ENCODE assay signal across 9 cellular contexts in the genomic region with DNA sequence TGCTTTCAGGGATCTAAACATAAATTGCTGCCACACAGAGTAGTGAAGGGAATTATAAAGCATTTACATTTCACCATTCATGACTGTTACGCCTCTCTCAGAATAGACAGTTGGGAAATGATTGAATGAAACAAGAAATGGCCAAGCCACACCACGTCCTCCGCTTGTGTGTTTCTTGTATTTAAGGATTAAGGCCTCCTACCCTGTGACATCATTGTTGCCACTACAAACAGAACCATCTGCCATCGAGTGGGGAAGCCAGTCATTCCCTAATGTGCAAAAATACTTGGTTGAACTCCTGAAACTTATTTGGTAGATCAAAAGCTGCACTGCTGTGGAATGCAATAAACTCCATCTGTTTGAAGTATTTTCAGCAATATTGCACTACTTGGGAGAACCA.
A peak's percentile ranks its signal among the peaks of the same experiment; 100 is the strongest.
DNase-seq lines count a peak whose midpoint lies in the region; ATAC-seq and TF ChIP-seq lines count a peak whose summit lies in the region.
"Had no signal": no experiment of that assay in that cellular context is flagged by ENCODE, and none has a peak within 500 bp of the region (broad histone marks: within the 10 kb centered on the region; RNA-seq: fewer than 3 reads in every experiment).

No MANE protein-coding gene starts in this region.

- H3K36me3 ChIP-seq in breast epithelium, result no peaks in the 10 kb centered on the region
- H3K36me3 ChIP-seq in adrenal gland (replicated peaks in 1 of 2), result no peaks in the 10 kb centered on the region
- H3K36me3 ChIP-seq in aorta (ENCODE audit: control insufficient read depth in 1 of 2, insufficient read depth in 2 of 2, low read length in 1 of 2), result no peaks in the 10 kb centered on the region
- no peaks in the 10 kb centered on the region for H3K36me3 ChIP-seq in H7 (replicated peaks; ENCODE audit: control insufficient read depth, insufficient read depth, low read length)

- H3K4me1 ChIP-seq in breast epithelium (peaks cover 0 to 2% of the 10 kb centered on the region in 2 donors), adrenal gland (replicated peaks in 1 of 2) (peaks cover 14 to 29% of the 10 kb centered on the region in 2 donors), right cardiac atrium (ENCODE audit: control insufficient read depth, insufficient read depth, low read length) (peaks cover 2% of the 10 kb centered on the region), aorta (ENCODE audit: control insufficient read depth in 1 of 2, insufficient read depth in 2 of 2, low read length in 2 of 2) (peaks cover 3 to 6% of the 10 kb centered on the region in 2 donors)

- no peak overlapping the region for H3K27ac Mint-ChIP-seq in MCF 10A (ENCODE audit: low read depth, unreplicated experiment)

- no peak for TF ChIP-seq POLR2A in breast epithelium (IDR thresholded peaks at IDR 0.05)
- no peak for TF ChIP-seq POLR2A in adrenal gland (IDR thresholded peaks at IDR 0.05)

- POLR2A ChIA-PET in MCF 10A (lab: Yijun Ruan, JAX), result interaction anchor here (0.6 to 6.4 kb wide), 7 partner anchors 18 to 56 kb away, joined by 3 to 41 read pairs (median 20); no protein-coding TSS in a partner anchor

- no peaks in the 10 kb centered on the region for H3K27me3 Mint-ChIP-seq in MCF 10A (ENCODE audit: insufficient read depth, unreplicated experiment)

- no peak overlapping the region for H3K4me3 ChIP-seq in breast epithelium
- no peak overlapping the region for H3K4me3 ChIP-seq in adrenal gland
- no peak overlapping the region for H3K4me3 ChIP-seq in right cardiac atrium (ENCODE audit: low read length)
- no peak overlapping the region for H3K4me3 ChIP-seq in aorta (ENCODE audit: low read length in 2 of 2)
- H3K4me3 ChIP-seq in H7 (ENCODE audit: insufficient read depth, low read depth, low read length), result no peak overlapping the region

- H3K4me3 Mint-ChIP-seq in MCF 10A (ENCODE audit: unreplicated experiment), result no peak overlapping the region

- peaks cover 13% of the 10 kb centered on the region for H3K4me1 Mint-ChIP-seq in MCF 10A (ENCODE audit: insufficient read depth, unreplicated experiment)

- H3K36me3 Mint-ChIP-seq in MCF 10A (ENCODE audit: insufficient read depth, unreplicated experiment), result no peaks in the 10 kb centered on the region

- H3K27ac ChIP-seq in breast epithelium (peak overlapping the region; percentile 6 to 44), adrenal gland (peak overlapping the region in 4 of 5 donors; percentile 48 to 87 (median 73)), right cardiac atrium (ENCODE audit: low read length) (no peak overlapping the region), aorta (ENCODE audit: low read depth in 1 of 2, low read length in 2 of 2) (peak overlapping the region; percentile 79 to 90)

- 73 to 82% (median 81%) methylated on average over 4 of the region's 4 CpGs for WGBS in adrenal gland, 4 donors
- WGBS in right cardiac atrium, result 70% methylated on average over 4 of the region's 4 CpGs
- 13 to 25% methylated on average over 4 of the region's 4 CpGs for WGBS in aorta, 2 donors

- intact Hi-C loops in breast epithelium (cut with DNase I; ENCODE audit: low total_unique reads), result no loop called here
- intact Hi-C loops in MCF 10A (cut with micrococcal nuclease), result no loop called here
- intact Hi-C loops in adrenal gland (cut with DNase I), result no loop called here
- intact Hi-C loops in right cardiac atrium (cut with DNase I), result no loop called here
- intact Hi-C loops in aorta (cut with DNase I), result loop anchor here (2.0 to 10.0 kb wide), 4 partner anchors 67 to 183 kb away; no protein-coding TSS in a partner anchor

- no peak for DNase-seq in breast epithelium (ENCODE audit: low spot score in 2 of 2)
- no peak for DNase-seq in MCF 10A (ENCODE audit: unreplicated experiment)
- peak in 1 of 7 donors; percentile 4 for DNase-seq in adrenal gland
- no peak for DNase-seq in right cardiac atrium
- DNase-seq in aorta, result peak in 1 of 2 donors; percentile 42
- no peak for DNase-seq in NCI-H226
- no peak for DNase-seq in H7
- DNase-seq: posterior cingulate gyrus had no signal

- BruUV-seq in MCF 10A (replicated peaks; lab: Mats Ljungman, UMichigan), result no TSS peak

- CTCF ChIA-PET in MCF 10A (lab: Yijun Ruan, JAX), result interaction anchor here (0.6 to 2.3 kb wide), 7 partner anchors 13 to 916 kb away, joined by 3 to 11 read pairs (median 4); no protein-coding TSS in a partner anchor

- H3K9me3 Mint-ChIP-seq in MCF 10A (ENCODE audit: unreplicated experiment), result no peaks in the 10 kb centered on the region

- H3K27me3 ChIP-seq in breast epithelium (no peaks in the 10 kb centered on the region), adrenal gland (no peaks in the 10 kb centered on the region), right cardiac atrium (ENCODE audit: control insufficient read depth, insufficient read depth) (no peaks in the 10 kb centered on the region), aorta (ENCODE audit: control insufficient read depth in 1 of 2, insufficient read depth in 2 of 2, low read length in 1 of 2) (no peaks in the 10 kb centered on the region), H7 (ENCODE audit: control insufficient read depth, insufficient read depth, low read length) (no peaks in the 10 kb centered on the region)

- no peak for TF ChIP-seq CTCF in breast epithelium (IDR thresholded peaks at IDR 0.05)
- no peak for TF ChIP-seq CTCF in MCF 10A (IDR thresholded peaks at IDR 0.05; ENCODE audit: unreplicated experiment)
- TF ChIP-seq CTCF in adrenal gland (IDR thresholded peaks at IDR 0.05), result no peak

- ATAC-seq in right cardiac atrium (peak; percentile 56 to 65), aorta (ENCODE audit: low FRiP score) (peak; percentile 81), HG03135 (IDR thresholded peaks at IDR 0.05; ENCODE audit: unreplicated experiment) (no peak)

- H3K9me3 ChIP-seq in breast epithelium (no peaks in the 10 kb centered on the region), adrenal gland (replicated peaks in 1 of 3) (no peaks in the 10 kb centered on the region), right cardiac atrium (ENCODE audit: control insufficient read depth, low read length) (no peaks in the 10 kb centered on the region), aorta (ENCODE audit: control insufficient read depth, low read length) (no peaks in the 10 kb centered on the region)

Comparison
In these comparisons a context has a peak if more than half of its experiments do, and no peak if none do; other contexts are left out.
1. intact Hi-C loops: an anchor here in aorta (2.0 to 10.0 kb wide); none called in breast epithelium, MCF 10A, adrenal gland and right cardiac atrium.